In the genomic region with DNA sequence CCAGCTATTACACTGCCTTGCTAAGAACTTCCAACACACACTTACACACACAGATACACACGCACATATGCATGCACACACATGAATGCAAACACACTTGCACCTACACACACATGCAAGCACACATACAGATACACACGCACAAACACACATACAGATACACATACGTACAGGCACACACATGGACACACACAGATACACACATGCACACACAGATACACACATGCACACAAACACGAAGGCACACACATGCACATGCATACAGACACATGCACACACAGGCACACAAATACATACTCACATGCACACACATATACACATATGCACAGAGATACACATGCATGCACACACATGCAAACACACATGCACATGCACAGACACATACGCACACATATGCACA, we compare ENCODE assay signal across 7 cellular contexts.
DNase-seq lines count a peak whose midpoint lies in the region; FAIRE-seq and TF ChIP-seq lines count a peak whose summit lies in the region.
"Not testable (repeated sequence)": the region's sequence is repeated elsewhere in the genome, so short reads cannot be mapped to it uniquely, and the experiment has no call there.

No MANE protein-coding gene starts in this region.

- peaks cover 9 to 15% of the 10 kb centered on the region in 2 experiments; a peak in 4 of 5 replicates for H3K9me3 Mint-ChIP-seq in H9
- not testable (repeated sequence) for H3K9me3 Mint-ChIP-seq in nephron progenitor cell

- not testable (repeated sequence) for H4K8ac ChIP-seq in H9 (replicated peaks; ENCODE audit: insufficient read length, low read depth, low read length); H1 (ENCODE audit: extremely low read depth, insufficient read depth, low read length); neuronal stem cell (ENCODE audit: low read depth, low read length)

- H2AFZ ChIP-seq in H9 (ENCODE audit: low read length); H1 (ENCODE audit: low read length); neuronal stem cell (ENCODE audit: low read length): not testable (repeated sequence)

- H3K79me2 ChIP-seq in H9 (ENCODE audit: insufficient read depth, low read length); H1 (ENCODE audit: control insufficient read depth in 1 of 2, insufficient read depth in 2 of 2, low read length in 2 of 2): not testable (repeated sequence)

- not testable (repeated sequence) for H3K27ac ChIP-seq in BLaER1; H9 (ENCODE audit: insufficient read length, low read depth, low read length); H1 (ENCODE audit: low read depth, low read length); neuronal stem cell (replicated peaks; ENCODE audit: low read length)

- H3K4me2 ChIP-seq in BLaER1: peak overlapping the region; percentile 51; the same call in 1 of the 2 replicates
- H3K4me2 ChIP-seq in H9 (ENCODE audit: insufficient read depth, insufficient read length, low read length); H1 (ENCODE audit: insufficient read depth in 1 of 2, low read depth in 2 of 2, low read length in 2 of 2); neuronal stem cell (ENCODE audit: insufficient read depth, low read length, poor library complexity, severe bottlenecking): not testable (repeated sequence)

- H4K5ac ChIP-seq in H9 (ENCODE audit: insufficient read length, low read depth, low read length); H1 (ENCODE audit: insufficient read length, low read depth, low read length): not testable (repeated sequence)

- peaks cover 36% of the 10 kb centered on the region for H3K4me1 ChIP-seq in BLaER1
- not testable (repeated sequence) for H3K4me1 ChIP-seq in H9 (ENCODE audit: insufficient read depth, low read length); H1 (replicated peaks in 1 of 4; ENCODE audit: control insufficient read depth in 3 of 4, insufficient read depth in 4 of 4, low read length in 3 of 4); neuronal stem cell (ENCODE audit: control insufficient read depth in 2 of 2, insufficient read depth in 1 of 2, low read depth in 1 of 2, low read length in 2 of 2)

- not testable (repeated sequence) for H3K79me1 ChIP-seq in H9 (ENCODE audit: insufficient read depth, low read depth, low read length, poor library complexity, severe bottlenecking); H1 (ENCODE audit: low read depth, low read length); neuronal stem cell (ENCODE audit: low read depth, low read length)

- not testable (repeated sequence) for FAIRE-seq in H1 (lab: Jason Lieb, UNC)
- FAIRE-seq in urothelium cell line (lab: Jason Lieb, UNC): peak; percentile 94

- H2BK12ac ChIP-seq in H9 (ENCODE audit: insufficient read length, low read depth, low read length); neuronal stem cell (ENCODE audit: low read length): not testable (repeated sequence)
- 0 out of 2 replicates have a peak overlapping the region, but pooled peaks have one; percentile 4 for H2BK12ac ChIP-seq in H1 (ENCODE audit: low read depth, low read length)

- TF ChIP-seq CTCF in H9 (conservative IDR thresholded peaks at IDR 0.05); H1 (IDR thresholded peaks at IDR 0.05; ENCODE audit: control extremely low read depth in 1 of 3, insufficient read depth in 1 of 3, low read depth in 1 of 3, low read length in 3 of 3); nephron progenitor cell (IDR thresholded peaks at IDR 0.05): not testable (repeated sequence)

- not testable (repeated sequence) for H2BK15ac ChIP-seq in H9 (ENCODE audit: low read depth, low read length); H1 (ENCODE audit: low read length); neuronal stem cell (ENCODE audit: low read length)

- intact Hi-C loops in cardiac septum (cut with DNase I): not testable (repeated sequence)

- not testable (repeated sequence) for TF ChIP-seq POLR2A in H1 (IDR thresholded peaks at IDR 0.05; ENCODE audit: control extremely low read depth in 1 of 2, low read depth in 2 of 2, low read length in 2 of 2)

- H3K36me3 Mint-ChIP-seq in H9 (ENCODE audit: insufficient read depth in 1 of 3, low read depth in 3 of 3); nephron progenitor cell (ENCODE audit: low read depth): not testable (repeated sequence)

- not testable (repeated sequence) for H3K14ac ChIP-seq in H9 (ENCODE audit: insufficient read depth, low read length); H1 (ENCODE audit: insufficient read length)
- peak overlapping the region; percentile 100 for H3K14ac ChIP-seq in neuronal stem cell (ENCODE audit: low read length)

- H2AK5ac ChIP-seq in H9 (ENCODE audit: insufficient read length, low read length); H1 (ENCODE audit: low read depth, low read length); neuronal stem cell (ENCODE audit: low read depth, low read length): not testable (repeated sequence)

- not testable (repeated sequence) for H3K27ac Mint-ChIP-seq in H9
- peak overlapping the region; percentile 3 for H3K27ac Mint-ChIP-seq in nephron progenitor cell

- not testable (repeated sequence) for TF ChIP-seq RAD21 in H1 (IDR thresholded peaks at IDR 0.05 in 1 of 2, conservative IDR thresholded peaks at IDR 0.05 in 1 of 2; ENCODE audit: low read depth in 2 of 2, low read length in 2 of 2)

- not testable (repeated sequence) for H3T11ph ChIP-seq in H9 (ENCODE audit: low read length)

- TF ChIP-seq EP300 in H1 (IDR thresholded peaks at IDR 0.05; ENCODE audit: borderline replicate concordance in 1 of 2, low read depth in 2 of 2, low read length in 2 of 2): not testable (repeated sequence)

- not testable (repeated sequence) for H4K91ac ChIP-seq in H9 (ENCODE audit: insufficient read length, low read depth, low read length); H1 (replicated peaks; ENCODE audit: insufficient read length, low read length); neuronal stem cell (ENCODE audit: low read depth, low read length, poor library complexity)

- H3K23me2 ChIP-seq in H9 (ENCODE audit: insufficient read length, low read depth, low read length, poor library complexity, severe bottlenecking); H1 (ENCODE audit: low read depth, low read length): not testable (repeated sequence)

- not testable (repeated sequence) for H3K36me3 ChIP-seq in BLaER1; H1 (ENCODE audit: control insufficient read depth in 2 of 4, insufficient read depth in 4 of 4, low read length in 3 of 4); neuronal stem cell (replicated peaks in 1 of 2; ENCODE audit: control insufficient read depth in 2 of 2, insufficient read depth in 2 of 2, low read length in 2 of 2)

- not testable (repeated sequence) for H2BK20ac ChIP-seq in H9 (ENCODE audit: low read depth, low read length, poor library complexity, severe bottlenecking); H1 (ENCODE audit: low read length)

- not testable (repeated sequence) for H3K4ac ChIP-seq in H9 (ENCODE audit: low read depth, low read length); H1 (replicated peaks; ENCODE audit: insufficient read length, low read depth, low read length); neuronal stem cell (ENCODE audit: low read length)

- H3K9me3 ChIP-seq in BLaER1; H9 (ENCODE audit: control insufficient read depth, low read depth, low read length); H1 (ENCODE audit: insufficient read depth in 2 of 2, low read depth in 1 of 2, low read length in 1 of 2); neuronal stem cell (replicated peaks in 1 of 2; ENCODE audit: control insufficient read depth in 2 of 2, insufficient read depth in 1 of 2, low read depth in 1 of 2, low read length in 2 of 2): not testable (repeated sequence)

- not testable (repeated sequence) for H3K4me3 Mint-ChIP-seq in H9, nephron progenitor cell

- not testable (repeated sequence) for DNase-seq in H9; H1 (ENCODE audit: low read depth in 1 of 2, low spot score in 2 of 2); nephron progenitor cell; neuronal stem cell (ENCODE audit: low spot score); urothelium cell line (ENCODE audit: low spot score)
- peak; percentile 9 for DNase-seq in cardiac septum (ENCODE audit: low spot score)

- not testable (repeated sequence) for H3K9ac ChIP-seq in BLaER1; H9 (ENCODE audit: extremely low read depth, insufficient read length, low read length); H1 (replicated peaks in 1 of 4; ENCODE audit: extremely low read depth in 1 of 4, low read depth in 3 of 4, low read length in 3 of 4)
- H3K9ac ChIP-seq in neuronal stem cell (ENCODE audit: low read depth, low read length, poor library complexity): peak overlapping the region; percentile 63

- H3K18ac ChIP-seq in H9 (ENCODE audit: insufficient read length, low read depth, low read length); H1 (ENCODE audit: extremely low read depth, low read length); neuronal stem cell (ENCODE audit: low read length): not testable (repeated sequence)

- H3K4me3 ChIP-seq in BLaER1; H1 (ENCODE audit: extremely low read depth in 1 of 4, insufficient read depth in 2 of 4, low read depth in 3 of 4, low read length in 4 of 4): not testable (repeated sequence)
- peak overlapping the region in 1 of 2 donors; percentile 75 for H3K4me3 ChIP-seq in neuronal stem cell (ENCODE audit: low read length in 2 of 2)

- not testable (repeated sequence) for H3K4me1 Mint-ChIP-seq in H9, nephron progenitor cell

- not testable (repeated sequence) for H3K23ac ChIP-seq in H9 (ENCODE audit: insufficient read length, low read depth, low read length); H1 (ENCODE audit: insufficient read length); neuronal stem cell (ENCODE audit: low read depth, low read length, poor library complexity)

- H3K56ac ChIP-seq in H9 (ENCODE audit: insufficient read length, low read depth, low read length): peak overlapping the region; percentile 7
- H3K56ac ChIP-seq in H1 (replicated peaks; ENCODE audit: insufficient read length, low read depth, low read length): not testable (repeated sequence)

- POLR2A ChIA-PET in H1 (lab: Charles Lee; ENCODE audit: partially characterized antibody): not testable (repeated sequence)

- H3K27me3 Mint-ChIP-seq in H9 (ENCODE audit: low read depth) (peaks cover 10% of the 10 kb centered on the region), nephron progenitor cell (ENCODE audit: low read depth, poor library complexity) (peaks cover 15% of the 10 kb centered on the region)

- H2BK5ac ChIP-seq in H9 (ENCODE audit: insufficient read length, low read length); H1 (ENCODE audit: low read depth, low read length); neuronal stem cell (ENCODE audit: low read length): not testable (repeated sequence)

- not testable (repeated sequence) for H3K27me3 ChIP-seq in BLaER1; H9 (ENCODE audit: insufficient read depth, low read length); H1 (replicated peaks in 1 of 4; ENCODE audit: control insufficient read depth in 3 of 4, extremely low read depth in 1 of 4, insufficient read depth in 3 of 4, low read length in 3 of 4); neuronal stem cell (ENCODE audit: control insufficient read depth in 3 of 3, insufficient read depth in 3 of 3, low read depth in 1 of 3, low read length in 3 of 3)

- no CpG with 5 or more reads among the region's 5 CpGs for WGBS in H9 (ENCODE audit: extremely low coverage, insufficient read length, low lambda C conversion rate)
- 90% methylated on average over 5 of the region's 5 CpGs; no CpG with 5 or more reads in 1 of the 2 experiments for WGBS in H1 (ENCODE audit: extremely low coverage in 1 of 2, insufficient coverage in 1 of 2, insufficient read length in 1 of 2, insufficient replicate concordance in 2 of 2, low coverage in 1 of 2, low lambda C conversion rate in 2 of 2, missing lambda C conversion rate in 1 of 2), 2 experiments
- WGBS in neuronal stem cell (ENCODE audit: extremely low coverage in 2 of 2, insufficient read length in 2 of 2, insufficient replicate concordance in 1 of 2), 2 donors: no CpG with 5 or more reads among the region's 5 CpGs

- H4K20me1 ChIP-seq in BLaER1; H9 (ENCODE audit: control insufficient read depth, insufficient read depth, insufficient read length); H1 (replicated peaks in 1 of 2; ENCODE audit: control insufficient read depth in 1 of 2, insufficient read depth in 2 of 2, low read length in 2 of 2): not testable (repeated sequence)

- H2BK120ac ChIP-seq in H9 (ENCODE audit: low read depth, low read length, poor library complexity, severe bottlenecking); H1 (replicated peaks; ENCODE audit: low read depth, low read length); neuronal stem cell (ENCODE audit: low read depth, low read length): not testable (repeated sequence)

- CTCF ChIA-PET in H1 (lab: Charles Lee; ENCODE audit: partially characterized antibody): interaction anchor here (1.3 kb wide), 1 partner anchor 16 kb away, joined by 3 read pairs; no protein-coding TSS in a partner anchor
